12 cellular contexts compared by ENCODE assay signal in genomic region chr11:18247162-18247631, GRCh38. TPM values are rescaled to one million over a fixed set of nuclear protein-coding genes. Genes with fewer than 3 reads are reported as not detected.
A peak's percentile ranks its signal among the peaks of the same experiment; 100 is the strongest.
DNase-seq lines count a peak whose midpoint lies in the region; ATAC-seq and TF ChIP-seq lines count a peak whose summit lies in the region.
"Not testable (repeated sequence)": the region's sequence is repeated elsewhere in the genome, so short reads cannot be mapped to it uniquely, and the experiment has no call there.
"Had no signal": no experiment of that assay in that cellular context is flagged by ENCODE, and none has a peak within 500 bp of the region (broad histone marks: within the 10 kb centered on the region; RNA-seq: fewer than 3 reads in every experiment).

No MANE protein-coding gene starts in this region.

- H3K27ac Mint-ChIP-seq in activated B cell treated with CpG ODN at 0.5 μM for 24 hours (peak overlapping the region; percentile 86), naive B cell (peak overlapping the region in 4 of 6 donors; percentile 49 to 87 (median 76))
- H3K27ac Mint-ChIP-seq in activated naive CD8-positive, alpha-beta T cell treated with anti-CD3 and anti-CD28 coated beads, Interleukin-2, amount 50 U/mL, for 24 hours, result peak overlapping the region; percentile 40

- not testable (repeated sequence) for H3K27me3 Mint-ChIP-seq in activated B cell treated with CpG ODN at 0.5 μM for 24 hours; activated naive CD8-positive, alpha-beta T cell treated with anti-CD3 and anti-CD28 coated beads, Interleukin-2, amount 50 U/mL, for 24 hours; naive B cell

- H3K4me1 Mint-ChIP-seq in activated B cell treated with CpG ODN at 0.5 μM for 24 hours, result peaks cover 15% of the 10 kb centered on the region
- H3K4me1 Mint-ChIP-seq in activated naive CD8-positive, alpha-beta T cell treated with anti-CD3 and anti-CD28 coated beads, Interleukin-2, amount 50 U/mL, for 24 hours, result peaks cover 11% of the 10 kb centered on the region
- peaks cover 10 to 26% (median 17%) of the 10 kb centered on the region in 3 donors for H3K4me1 Mint-ChIP-seq in naive B cell

- intact Hi-C loops in activated B cell treated with CpG ODN at 0.5 μM for 24 hours (cut with micrococcal nuclease), result loop anchor here (10.0 kb wide), 1 partner anchor 278 kb away; the partner anchor contains the start of gene TSG101

- CTCF ChIA-PET in activated B cell treated with CpG ODN at 0.5 μM for 24 hours (lab: Charles Lee), result not testable (repeated sequence)

- H3K4me3 Mint-ChIP-seq in activated B cell treated with CpG ODN at 0.5 μM for 24 hours, result peak overlapping the region; percentile 74
- H3K4me3 Mint-ChIP-seq in activated naive CD8-positive, alpha-beta T cell treated with anti-CD3 and anti-CD28 coated beads, Interleukin-2, amount 50 U/mL, for 24 hours, result not testable (repeated sequence)
- H3K4me3 Mint-ChIP-seq in naive B cell, result peak overlapping the region in 4 of 8 donors; percentile 19 to 90 (median 49)

- H3K36me3 Mint-ChIP-seq in activated B cell treated with CpG ODN at 0.5 μM for 24 hours (ENCODE audit: low read depth); activated naive CD8-positive, alpha-beta T cell treated with anti-CD3 and anti-CD28 coated beads, Interleukin-2, amount 50 U/mL, for 24 hours (ENCODE audit: low read depth); naive B cell: not testable (repeated sequence)

- POLR2A ChIA-PET in activated B cell treated with CpG ODN at 0.5 μM for 24 hours (lab: Charles Lee), result interaction anchor here (0.6 to 1.1 kb wide), 3 partner anchors 18 to 147 kb away, joined by 4 read pairs; partner anchors contain the start of genes LDHA and SAA1

- peak; percentile 20 for ATAC-seq in GM18498 (IDR thresholded peaks at IDR 0.05; ENCODE audit: unreplicated experiment)
- ATAC-seq in GM19043 (IDR thresholded peaks at IDR 0.05; ENCODE audit: low read depth, unreplicated experiment), result peak; percentile 14
- peak; percentile 18 for ATAC-seq in GM21529 (IDR thresholded peaks at IDR 0.05; ENCODE audit: unreplicated experiment)
- ATAC-seq in HG02885 (IDR thresholded peaks at IDR 0.05; ENCODE audit: poor library complexity, unreplicated experiment), result peak; percentile 5
- peak; percentile 20 for ATAC-seq in HG03442 (IDR thresholded peaks at IDR 0.05; ENCODE audit: unreplicated experiment)
- ATAC-seq in activated B cell treated with CpG ODN at 0.5 μM for 24 hours (ENCODE audit: low read depth); activated naive CD8-positive, alpha-beta T cell treated with anti-CD3 and anti-CD28 coated beads, Interleukin-2, amount 50 U/mL, for 24 hours; naive B cell (ENCODE audit: low read depth in 2 of 2): not testable (repeated sequence)

- H3K9me3 Mint-ChIP-seq in activated B cell treated with CpG ODN at 0.5 μM for 24 hours; activated naive CD8-positive, alpha-beta T cell treated with anti-CD3 and anti-CD28 coated beads, Interleukin-2, amount 50 U/mL, for 24 hours; naive B cell: not testable (repeated sequence)

- not testable (repeated sequence) for DNase-seq in activated B cell treated with CpG ODN at 0.5 μM for 24 hours; activated naive CD8-positive, alpha-beta T cell treated with anti-CD3 and anti-CD28 coated beads, Interleukin-2, amount 50 U/mL, for 24 hours; naive B cell

- not testable (repeated sequence) for TF ChIP-seq CTCF in activated B cell treated with CpG ODN at 0.5 μM for 24 hours (IDR thresholded peaks at IDR 0.05)

RNA-seq across cellular contexts. Expression of gene SAA2, which starts 1.3 kb away (rescaled TPM):
- 0.35 TPM in 1 of 2 replicates, not detected in the other for total RNA-seq in activated B cell treated with CpG ODN at 0.5 μM for 24 hours
- polyA plus RNA-seq in naive B cell (ENCODE audit: low read depth in 6 of 6), result not detected
- total RNA-seq: pulmonary artery endothelial cell, smooth muscle cell had no signal
- polyA plus RNA-seq: HepG2, smooth muscle cell had no signal

RNA-seq across cellular contexts. Expression of gene SAA4, which starts 10.6 kb away (rescaled TPM):
- not detected in 2 replicates for total RNA-seq in activated B cell treated with CpG ODN at 0.5 μM for 24 hours
- not detected for polyA plus RNA-seq in naive B cell (ENCODE audit: low read depth in 6 of 6)
- total RNA-seq: pulmonary artery endothelial cell, smooth muscle cell, uterus had no signal
- polyA plus RNA-seq: smooth muscle cell had no signal

RNA-seq across cellular contexts. Expression of gene SAA1, which starts 18.9 kb away (rescaled TPM):
- not detected in 2 replicates for total RNA-seq in activated B cell treated with CpG ODN at 0.5 μM for 24 hours
- polyA plus RNA-seq in naive B cell (ENCODE audit: low read depth in 6 of 6), result not detected
- total RNA-seq: HepG2, pulmonary artery endothelial cell, smooth muscle cell had no signal
- polyA plus RNA-seq: HepG2 had no signal
